6 cellular contexts compared by ENCODE assay signal in genomic region chrX:27087201-27087600, GRCh38.
A peak's percentile ranks its signal among the peaks of the same experiment; 100 is the strongest.
DNase-seq lines count a peak whose midpoint lies in the region; TF ChIP-seq lines count a peak whose summit lies in the region.
"Not testable (repeated sequence)": the region's sequence is repeated elsewhere in the genome, so short reads cannot be mapped to it uniquely, and the experiment has no call there.

No MANE protein-coding gene starts in this region.

- peak overlapping the region; percentile 59 for H3K27ac ChIP-seq in neural progenitor cell

- not testable (repeated sequence) for H2AFZ ChIP-seq in neural progenitor cell (replicated peaks)

- H3K36me3 ChIP-seq in neural progenitor cell: not testable (repeated sequence)

- H3K4me2 ChIP-seq in neural progenitor cell: peak overlapping the region; percentile 44

- not testable (repeated sequence) for H3K4me3 Mint-ChIP-seq in neural progenitor cell

- not testable (repeated sequence) for H3K27ac Mint-ChIP-seq in neural progenitor cell

- peak; percentile 8 for DNase-seq in ELF-1 (ENCODE audit: low read depth, low spot score)
- DNase-seq in NCI-H69 (lab: John Stamatoyannopoulos, UW): peak; percentile 0
- DNase-seq in T1000 (lab: John Stamatoyannopoulos, UW): peak; percentile 25
- DNase-seq in fibroblast of the conjunctiva (ENCODE audit: low read depth): peak; percentile 8
- peak; percentile 67 for DNase-seq in islet precursor cell
- peak; percentile 34 for DNase-seq in neural progenitor cell (ENCODE audit: low spot score)

- H3K27me3 ChIP-seq in neural progenitor cell: not testable (repeated sequence)

- H3K36me3 Mint-ChIP-seq in neural progenitor cell: not testable (repeated sequence)

- not testable (repeated sequence) for H3K9me3 ChIP-seq in neural progenitor cell (ENCODE audit: low read depth)

- peaks cover 11% of the 10 kb centered on the region for H3F3A ChIP-seq in neural progenitor cell (ENCODE audit: low read depth)

- not testable (repeated sequence) for H3K27me3 Mint-ChIP-seq in neural progenitor cell (ENCODE audit: insufficient read depth, low read depth)

- H3K4me1 Mint-ChIP-seq in neural progenitor cell: not testable (repeated sequence)

- not testable (repeated sequence) for H3K4me1 ChIP-seq in neural progenitor cell

- H3K9me3 Mint-ChIP-seq in neural progenitor cell: not testable (repeated sequence)

- not testable (repeated sequence) for H3K9ac ChIP-seq in neural progenitor cell

- TF ChIP-seq CTCF in neural progenitor cell (IDR thresholded peaks at IDR 0.05): not testable (repeated sequence)

- not testable (repeated sequence) for H3K79me2 ChIP-seq in neural progenitor cell (ENCODE audit: low read depth)

- H3K4me3 ChIP-seq in neural progenitor cell: not testable (repeated sequence)

- H4K20me1 ChIP-seq in neural progenitor cell (ENCODE audit: low read depth): not testable (repeated sequence)

Comparison
In these comparisons a context has a peak if more than half of its experiments do, and no peak if none do; other contexts are left out.
1. DNase-seq: peak in every context shown above with its lines; median percentile 67 in islet precursor cell; 34 in neural progenitor cell; 25 in T1000; 8 in ELF-1; 8 in fibroblast of the conjunctiva; 0 in NCI-H69.